In genomic region chr7:110382736-110383135, GRCh38 we compare ENCODE assay signal across 19 cellular contexts.
"Had no signal": no experiment of that assay in that cellular context is flagged by ENCODE, and none has a peak within 500 bp of the region (broad histone marks: within the 10 kb centered on the region; RNA-seq: fewer than 3 reads in every experiment).

No MANE protein-coding gene starts in this region.

- H3K4me2 ChIP-seq: SK-N-SH had no signal

- H3K36me3 ChIP-seq: MG63 had no signal

- H3K4me3 ChIP-seq: MG63 had no signal

- H3K9ac ChIP-seq: SK-N-SH had no signal

- DNase-seq: KBM-7, MG63, NCI-H1092, NCI-H1105 treated with DMSO at 0.1 percent for 48 hours, NCI-H1417 treated with DMSO at 0.1 percent for 48 hours, NCI-H146, NCI-H1694 treated with DMSO at 0.1 percent for 48 hours, NCI-H1930, NCI-H2081, NCI-H2107, NCI-H2227 treated with DMSO at 0.1 percent for 48 hours, NCI-H524 treated with DMSO at 0.1 percent for 48 hours, NCI-H69, NCI-H774, Right ventricle myocardium superior, RPMI8226, SIG-M5, SK-N-SH, SW 1271 had no signal

- H3K9me3 ChIP-seq: MG63, SK-N-SH had no signal

- H3K27me3 ChIP-seq: MG63 had no signal
